Comparison of ENCODE assay signal across 26 cellular contexts in genomic region chr1:172680244-172680643, GRCh38. TPM values are rescaled to one million over a fixed set of nuclear protein-coding genes. Genes with fewer than 3 reads are reported as not detected.
"Had no signal": no experiment of that assay in that cellular context is flagged by ENCODE, and none has a peak within 500 bp of the region (broad histone marks: within the 10 kb centered on the region; RNA-seq: fewer than 3 reads in every experiment).

No MANE protein-coding gene starts in this region.

- DNase-seq: activated CD4-positive, alpha-beta memory T cell treated with anti-CD3 and anti-CD28 coated beads for 36 hours; activated CD4-positive, alpha-beta T cell treated with anti-CD3 and anti-CD28 coated beads, Interleukin-2, amount 50 U/mL, for 1 hour; activated CD8-positive, alpha-beta memory T cell treated with anti-CD3 and anti-CD28 coated beads, Interleukin-2, amount 50 U/mL, for 4 hours; activated gamma-delta T cell treated with Interleukin-2 at 50 U/mL for 16 hours; activated naive CD4-positive, alpha-beta T cell treated with anti-CD3 and anti-CD28 coated beads for 36 hours; activated T-cell treated with anti-CD3 and anti-CD28 coated beads for 4 hours; activated T-cell treated with anti-CD3 and anti-CD28 coated beads, Interleukin-2, amount 50 U/mL, for 4 hours; adrenal gland; body of pancreas; MM.1S; NCI-H1092; NCI-H1436 treated with DMSO at 0.1 percent for 48 hours; NCI-H1694 treated with DMSO at 0.1 percent for 48 hours; NCI-H345; NCI-H524 treated with DMSO at 0.1 percent for 48 hours; Peyer's patch; SHP77 treated with DMSO at 0.1 percent for 48 hours; SK-N-SH had no signal

- H3K4me1 ChIP-seq: adrenal gland, body of pancreas, breast epithelium, Peyer's patch, SJSA1 had no signal

- ATAC-seq: activated naive CD4-positive, alpha-beta T cell treated with anti-CD3 and anti-CD28 coated beads, Interleukin-2, amount 50 U/mL, for 72 hours; activated T-cell treated with anti-CD3 and anti-CD28 coated beads, Interleukin-2, amount 50 U/mL, for 4 hours; body of pancreas had no signal

- H3K27ac ChIP-seq: adrenal gland, body of pancreas, breast epithelium, Peyer's patch, SJSA1 had no signal

- H3K27ac Mint-ChIP-seq: activated CD4-positive, alpha-beta memory T cell treated with anti-CD3 and anti-CD28 coated beads for 36 hours; activated naive CD4-positive, alpha-beta T cell treated with anti-CD3 and anti-CD28 coated beads for 36 hours; activated naive CD4-positive, alpha-beta T cell treated with anti-CD3 and anti-CD28 coated beads, Interleukin-2, amount 50 U/mL, for 72 hours; activated T-helper 1 cell treated with anti-CD3 and anti-CD28 coated beads, Interleukin-12 subunit alpha, Interleukin-12 subunit beta, Interleukin-2, Interleukin-4 antibody, amounts not matched to agents 30 ng/mL and 10 ng/mL and 1 ng/mL, durations not matched to agents 14 hours and 24 hours and 36 hours; T-helper 1 cell treated with Interleukin-12 subunit alpha and Interleukin-12 subunit beta and Interleukin-4 antibody, amounts not matched to agents 30 μg/mL and 1 μg/mL, for 36 hours; T-helper 2 cell treated with Interferon-gamma antibody and Interleukin-4, amounts not matched to agents 5 μg/mL and 100 μg/mL, for 36 hours had no signal

- H3K9me3 Mint-ChIP-seq: activated CD4-positive, alpha-beta memory T cell treated with anti-CD3 and anti-CD28 coated beads for 36 hours; activated naive CD4-positive, alpha-beta T cell treated with anti-CD3 and anti-CD28 coated beads for 36 hours; T-helper 2 cell treated with Interferon-gamma antibody and Interleukin-4, amounts not matched to agents 5 μg/mL and 100 μg/mL, for 36 hours had no signal

- H3K4me2 ChIP-seq: SK-N-SH had no signal

- H3K36me3 ChIP-seq: adrenal gland, breast epithelium, Peyer's patch, SJSA1 had no signal

- H3K4me3 Mint-ChIP-seq: activated CD4-positive, alpha-beta memory T cell treated with anti-CD3 and anti-CD28 coated beads for 36 hours; activated naive CD4-positive, alpha-beta T cell treated with anti-CD3 and anti-CD28 coated beads for 36 hours; activated T-cell treated with anti-CD3 and anti-CD28 coated beads, Interleukin-2, amount 50 U/mL, for 4 hours; activated T-helper 1 cell treated with anti-CD3 and anti-CD28 coated beads, Interleukin-12 subunit alpha, Interleukin-12 subunit beta, Interleukin-2, Interleukin-4 antibody, amounts not matched to agents 30 ng/mL and 10 ng/mL and 1 ng/mL, durations not matched to agents 14 hours and 24 hours and 36 hours; T-helper 1 cell treated with Interleukin-12 subunit alpha and Interleukin-12 subunit beta and Interleukin-4 antibody, amounts not matched to agents 30 μg/mL and 1 μg/mL, for 36 hours; T-helper 2 cell treated with Interferon-gamma antibody and Interleukin-4, amounts not matched to agents 5 μg/mL and 100 μg/mL, for 36 hours had no signal

- H3K36me3 Mint-ChIP-seq: activated CD4-positive, alpha-beta memory T cell treated with anti-CD3 and anti-CD28 coated beads for 36 hours had no signal

- H3K27me3 ChIP-seq: adrenal gland, body of pancreas, breast epithelium, Peyer's patch, SJSA1 had no signal

- FAIRE-seq: astrocyte had no signal

- H3K27me3 Mint-ChIP-seq: activated CD4-positive, alpha-beta memory T cell treated with anti-CD3 and anti-CD28 coated beads for 36 hours had no signal

- H3K4me3 ChIP-seq: adrenal gland, body of pancreas, breast epithelium, Peyer's patch, SJSA1 had no signal

- H3K9me3 ChIP-seq: adrenal gland, body of pancreas, Peyer's patch, SJSA1, SK-N-SH had no signal

- H3K9ac ChIP-seq: SK-N-SH had no signal

RNA-seq across cellular contexts. Expression of gene FASLG, which starts 21.3 kb away (rescaled TPM):
- total RNA-seq: astrocyte, body of pancreas, NCI-H460, SJSA1 had no signal
- polyA plus RNA-seq: SK-N-SH had no signal
